In genomic region chr20:56381501-56381900, GRCh38 we compare ENCODE assay signal across 34 cellular contexts. TPM values are rescaled to one million over a fixed set of nuclear protein-coding genes. Genes with fewer than 3 reads are reported as not detected.
DNase-seq lines count a peak whose midpoint lies in the region; ATAC-seq and TF ChIP-seq lines count a peak whose summit lies in the region.
"Had no signal": no experiment of that assay in that cellular context is flagged by ENCODE, and none has a peak within 500 bp of the region (broad histone marks: within the 10 kb centered on the region; RNA-seq: fewer than 3 reads in every experiment).

No MANE protein-coding gene starts in this region.

- no peak overlapping the region for H3K9ac ChIP-seq in Loucy (ENCODE audit: low read depth, low read length, poor library complexity, severe bottlenecking)
- H3K9ac ChIP-seq: BLaER1 treated with 17β-estradiol and CSF1 and Interleukin-3, amounts not matched to agents 10 nM and 100 nM had no signal

- TF ChIP-seq CTCF in C4-2B (conservative IDR thresholded peaks at IDR 0.05) (no peak), Loucy (conservative IDR thresholded peaks at IDR 0.05; ENCODE audit: low read length) (no peak)
- no peak for TF ChIP-seq CTCF in activated CD8-positive, alpha-beta T cell treated with anti-CD3 and anti-CD28 coated beads for 36 hours (IDR thresholded peaks at IDR 0.05)

- intact Hi-C loops in activated CD8-positive, alpha-beta T cell treated with anti-CD3 and anti-CD28 coated beads for 36 hours (cut with micrococcal nuclease), result no loop called here

- peaks cover 48% of the 10 kb centered on the region for H3K4me1 ChIP-seq in Loucy (ENCODE audit: insufficient read depth, low read length, poor library complexity, severe bottlenecking)

- H3K27ac ChIP-seq in C4-2B, result 0 out of 2 replicates have a peak overlapping the region, but pooled peaks have one; percentile 1
- H3K27ac ChIP-seq: BLaER1 treated with 17β-estradiol and CSF1 and Interleukin-3, amounts not matched to agents 10 nM and 100 nM; HL-60; ovary had no signal

- peaks cover 70% of the 10 kb centered on the region for H3K36me3 Mint-ChIP-seq in activated CD8-positive, alpha-beta T cell treated with anti-CD3 and anti-CD28 coated beads for 36 hours (ENCODE audit: low read depth)

- no peak overlapping the region for H3K4me3 ChIP-seq in Loucy (ENCODE audit: low read length, poor library complexity, severe bottlenecking)
- H3K4me3 ChIP-seq: BLaER1 treated with 17β-estradiol and CSF1 and Interleukin-3, amounts not matched to agents 10 nM and 100 nM; mucosa of descending colon; ovary had no signal

- peak overlapping the region; percentile 48 for H3K4me2 ChIP-seq in Loucy (ENCODE audit: low read depth, low read length, poor library complexity, severe bottlenecking)

- no peak overlapping the region for H3K4me3 Mint-ChIP-seq in activated CD8-positive, alpha-beta T cell treated with anti-CD3 and anti-CD28 coated beads for 36 hours
- H3K4me3 Mint-ChIP-seq: activated CD8-positive, alpha-beta T cell treated with anti-CD3 and anti-CD28 coated beads, Interleukin-2, amount 10 ng/mL, durations not matched to agents 7 days and 5 days; endodermal cell; nephron; T-helper 1 cell treated with Interleukin-12 subunit alpha and Interleukin-12 subunit beta and Interleukin-4 antibody, amounts not matched to agents 30 μg/mL and 1 μg/mL, for 36 hours had no signal

- H3K36me3 ChIP-seq in Loucy (ENCODE audit: insufficient read depth, low read length), result peaks cover 84% of the 10 kb centered on the region
- H3K36me3 ChIP-seq: ovary had no signal

- peaks cover 28% of the 10 kb centered on the region for H4K20me1 ChIP-seq in Loucy (ENCODE audit: insufficient read depth, low read length, poor library complexity, severe bottlenecking)

- peaks cover 17% of the 10 kb centered on the region for H3K4me1 Mint-ChIP-seq in activated CD8-positive, alpha-beta T cell treated with anti-CD3 and anti-CD28 coated beads for 36 hours (ENCODE audit: low read depth)

- no peaks in the 10 kb centered on the region for H3K9me2 ChIP-seq in Loucy (replicated peaks; ENCODE audit: low read depth, low read length)

- H3K27me3 ChIP-seq in Loucy (ENCODE audit: insufficient read depth, low read length, poor library complexity, severe bottlenecking), result no peaks in the 10 kb centered on the region
- H3K27me3 ChIP-seq: BLaER1 treated with 17β-estradiol and CSF1 and Interleukin-3, amounts not matched to agents 10 nM and 100 nM; ovary had no signal

- H3K27ac Mint-ChIP-seq in activated CD8-positive, alpha-beta T cell treated with anti-CD3 and anti-CD28 coated beads for 36 hours, result no peak overlapping the region
- H3K27ac Mint-ChIP-seq: activated CD8-positive, alpha-beta T cell treated with anti-CD3 and anti-CD28 coated beads, Interleukin-2, amount 10 ng/mL, durations not matched to agents 7 days and 5 days; T-helper 1 cell treated with Interleukin-12 subunit alpha and Interleukin-12 subunit beta and Interleukin-4 antibody, amounts not matched to agents 30 μg/mL and 1 μg/mL, for 36 hours had no signal

- H3K79me2 ChIP-seq in Loucy (ENCODE audit: insufficient read depth, low read length), result peaks cover 90% of the 10 kb centered on the region

- ATAC-seq in GM18870 (IDR thresholded peaks at IDR 0.05; ENCODE audit: unreplicated experiment) (peak; percentile 64), HG02798 (IDR thresholded peaks at IDR 0.05; ENCODE audit: poor library complexity, unreplicated experiment) (peak; percentile 52)
- ATAC-seq in activated CD8-positive, alpha-beta T cell treated with anti-CD3 and anti-CD28 coated beads for 36 hours, result no peak
- ATAC-seq: activated CD8-positive, alpha-beta T cell treated with anti-CD3 and anti-CD28 coated beads, Interleukin-2, amount 10 ng/mL, durations not matched to agents 7 days and 5 days; mucosa of descending colon; PC-3 had no signal

- POLR2A ChIA-PET in activated CD8-positive, alpha-beta T cell treated with anti-CD3 and anti-CD28 coated beads for 36 hours (lab: Charles Lee), result interaction anchor here (0.7 to 1.3 kb wide), 2 partner anchors 9 to 98 kb away, joined by 4 read pairs; no protein-coding TSS in a partner anchor

- no peaks in the 10 kb centered on the region for H3K9me3 Mint-ChIP-seq in activated CD8-positive, alpha-beta T cell treated with anti-CD3 and anti-CD28 coated beads for 36 hours
- H3K9me3 Mint-ChIP-seq: endodermal cell; nephron; T-helper 1 cell treated with Interleukin-12 subunit alpha and Interleukin-12 subunit beta and Interleukin-4 antibody, amounts not matched to agents 30 μg/mL and 1 μg/mL, for 36 hours had no signal

- CTCF ChIA-PET in activated CD8-positive, alpha-beta T cell treated with anti-CD3 and anti-CD28 coated beads for 36 hours (lab: Charles Lee), result interaction anchor here (1.3 to 1.5 kb wide), 2 partner anchors 10 to 113 kb away, joined by 3 read pairs; partner anchors contain the start of genes AURKA and CSTF1

- H3K9me3 ChIP-seq in Loucy (ENCODE audit: insufficient read depth, low read depth, low read length), result no peaks in the 10 kb centered on the region
- H3K9me3 ChIP-seq: BLaER1 treated with 17β-estradiol and CSF1 and Interleukin-3, amounts not matched to agents 10 nM and 100 nM; mucosa of descending colon; ovary had no signal

- H3F3A ChIP-seq in Loucy (ENCODE audit: low read depth), result no peaks in the 10 kb centered on the region

- DNase-seq in NCI-H2029 (lab: John Stamatoyannopoulos, UW), result no peak
- DNase-seq in NCI-H1092 (lab: John Stamatoyannopoulos, UW), result no peak
- DNase-seq in effector CD4-positive, alpha-beta T cell, result no peak
- no peak for DNase-seq in activated CD8-positive, alpha-beta T cell treated with anti-CD3 and anti-CD28 coated beads for 36 hours
- DNase-seq: activated CD4-positive, alpha-beta T cell treated with anti-CD3 and anti-CD28 coated beads for 1 hour; activated CD8-positive, alpha-beta T cell treated with anti-CD3 and anti-CD28 coated beads, Interleukin-2, amount 10 ng/mL, durations not matched to agents 7 days and 5 days; activated gamma-delta T cell; activated T-cell treated with anti-CD3 and anti-CD28 coated beads for 4 hours; central memory CD4-positive, alpha-beta T cell; cortex of kidney; DMS153; endodermal cell; H7; KG1; mammary epithelial cell; mucosa of descending colon; NCI-H1417; NCI-H2029 treated with DMSO at 0.1 percent for 48 hours; NCI-H526; ovary; PC-3; Right ventricle myocardium superior; stimulated activated CD4-positive, alpha-beta T cell treated with anti-CD3 and anti-CD28 coated beads, Interleukin-15, amount 100 ng/mL, for 24 hours; stimulated activated CD4-positive, alpha-beta T cell treated with anti-CD3 and anti-CD28 coated beads, Interleukin-4, amount 100 ng/mL, for 4 hours; substantia nigra; trophoblast cell had no signal

- no peaks in the 10 kb centered on the region for H3K27me3 Mint-ChIP-seq in activated CD8-positive, alpha-beta T cell treated with anti-CD3 and anti-CD28 coated beads for 36 hours

- H2AFZ ChIP-seq in Loucy (ENCODE audit: low read length), result no peak overlapping the region

RNA-seq across cellular contexts. Expression of gene AURKA, which starts 10.5 kb away (rescaled TPM):
- 100 to 1,000 TPM in 1 of 2 experiments, 10 to 100 TPM in 1; 97.5 to 100 TPM for total RNA-seq in activated CD8-positive, alpha-beta T cell treated with anti-CD3 and anti-CD28 coated beads for 36 hours

RNA-seq across cellular contexts. Expression of gene CSTF1, which starts 10.9 kb away (rescaled TPM):
- 10 to 100 TPM; 63.4 to 66.2 TPM for total RNA-seq in activated CD8-positive, alpha-beta T cell treated with anti-CD3 and anti-CD28 coated beads for 36 hours

RNA-seq across cellular contexts. Expression of gene FAM210B, which starts 22.7 kb away (rescaled TPM):
- 1 to 10 TPM; 3.7 to 4.5 TPM for total RNA-seq in activated CD8-positive, alpha-beta T cell treated with anti-CD3 and anti-CD28 coated beads for 36 hours

RNA-seq across cellular contexts. Expression of gene CASS4, which starts 30.6 kb away (rescaled TPM):
- 1 to 10 TPM; 3.5 to 3.7 TPM for total RNA-seq in activated CD8-positive, alpha-beta T cell treated with anti-CD3 and anti-CD28 coated beads for 36 hours
- total RNA-seq: endodermal cell, H7 had no signal
